Comparison of ENCODE assay signal across 20 cellular contexts in the genomic region with DNA sequence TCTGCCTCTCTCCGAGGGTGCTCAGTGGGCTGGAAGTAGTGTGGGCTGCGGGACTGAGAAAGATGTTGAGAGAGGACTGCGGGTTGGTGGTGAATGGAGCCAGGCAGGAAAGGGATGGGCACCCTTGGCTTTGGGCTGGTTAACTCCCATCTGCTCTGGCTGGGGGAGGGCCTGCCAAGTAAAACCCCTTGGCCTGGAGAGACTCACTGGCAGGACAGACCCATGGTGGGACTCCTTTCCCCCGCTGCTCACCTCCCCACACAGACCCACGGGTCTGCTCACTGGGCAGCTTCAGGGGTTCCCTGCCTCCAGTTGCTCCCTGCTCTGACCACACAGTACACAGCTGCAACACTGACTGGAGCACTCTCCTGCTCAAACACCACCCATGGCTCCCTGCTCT. TPM values are rescaled to one million over a fixed set of nuclear protein-coding genes. Genes with fewer than 3 reads are reported as not detected.
"Had no signal": no experiment of that assay in that cellular context is flagged by ENCODE, and none has a peak within 500 bp of the region (broad histone marks: within the 10 kb centered on the region; RNA-seq: fewer than 3 reads in every experiment).

No MANE protein-coding gene starts in this region.

- H3K4me3 ChIP-seq: heart left ventricle, psoas muscle, sigmoid colon, skin epidermis, upper lobe of left lung, vagina had no signal

- ATAC-seq: esophagus mucosa; naive thymus-derived CD4-positive, alpha-beta T cell had no signal

- DNase-seq: effector memory CD4-positive, alpha-beta T cell; hypothalamus; mammary epithelial cell; naive thymus-derived CD4-positive, alpha-beta T cell; nephron progenitor cell; retina; sigmoid colon; stimulated activated CD4-positive, alpha-beta T cell treated with anti-CD3 and anti-CD28 coated beads, Interleukin-12 subunit alpha, Interleukin-12 subunit beta, amount 100 ng/mL, for 4 hours; stimulated activated naive CD4-positive, alpha-beta T cell; upper lobe of left lung had no signal

- H3K4me1 ChIP-seq: psoas muscle, sigmoid colon had no signal

- H3K27ac ChIP-seq: heart left ventricle, psoas muscle, sigmoid colon, skin epidermis, vagina had no signal

- H3K27me3 ChIP-seq: heart left ventricle, sigmoid colon, upper lobe of left lung, vagina had no signal

- H3K9me3 ChIP-seq: heart left ventricle, psoas muscle, sigmoid colon, upper lobe of left lung, vagina had no signal

- H3K36me3 ChIP-seq: heart left ventricle, sigmoid colon, upper lobe of left lung, vagina had no signal

RNA-seq across cellular contexts. Expression of gene KRT80, which starts 54.1 kb away (rescaled TPM):
- total RNA-seq: frontal cortex, mesenteric fat pad, mononuclear cell, sigmoid colon had no signal
- polyA plus RNA-seq: naive thymus-derived CD4-positive, alpha-beta T cell had no signal

RNA-seq across cellular contexts. Expression of gene SMIM41, which starts 58.2 kb away (rescaled TPM):
- total RNA-seq: esophagus mucosa, frontal cortex, glomerular endothelial cell had no signal
- polyA plus RNA-seq: keratinocyte; mammary epithelial cell; naive thymus-derived CD4-positive, alpha-beta T cell had no signal
